In genomic region chr1:247204177-247204647, GRCh38 we compare ENCODE assay signal across 1 cellular context.
TF ChIP-seq lines count a peak whose summit lies in the region.

No MANE protein-coding gene starts in this region.

TF ChIP-seq in WTC11, 78 proteins besides CTCF, POLR2A, EP300 and RAD21 (continued from another document):
- TF ChIP-seq ZNF532 (CRISPR knock-in tag; IDR thresholded peaks at IDR 0.05; ENCODE audit: borderline replicate concordance): no peak
- no peak for TF ChIP-seq PRDM15 (CRISPR knock-in tag; IDR thresholded peaks at IDR 0.05)
